In the genomic region with DNA sequence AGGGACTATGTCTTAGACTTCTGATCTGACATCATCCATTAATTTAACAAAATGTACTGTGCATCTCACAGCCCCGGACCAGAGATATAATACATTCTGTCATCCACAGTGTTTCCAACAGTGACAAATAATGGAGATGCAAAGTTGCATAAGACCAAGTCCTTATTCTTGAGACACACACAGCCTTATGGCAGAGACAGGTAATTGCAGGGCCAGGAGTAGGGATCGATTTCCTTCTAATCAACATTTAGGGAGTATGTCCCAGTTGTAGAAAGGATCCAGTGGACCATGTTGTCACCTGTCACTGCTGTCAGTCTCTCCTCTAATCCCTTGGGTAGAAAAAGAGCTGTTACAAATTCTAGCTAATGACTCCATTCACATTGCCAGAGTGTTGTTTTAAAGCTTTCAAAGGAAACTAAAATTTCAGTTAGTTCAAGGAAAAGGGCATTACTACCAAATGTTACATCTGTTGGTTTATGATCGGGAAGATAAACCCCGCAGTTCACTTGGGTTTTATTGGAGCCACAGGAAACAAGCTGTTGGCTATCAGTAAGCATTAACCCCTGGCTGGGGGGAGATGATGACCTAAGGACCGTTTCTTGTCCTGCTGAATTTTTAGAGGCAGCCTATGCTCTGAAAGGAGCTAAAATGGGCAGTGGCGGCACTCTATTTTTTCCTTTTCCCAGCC, we compare ENCODE assay signal across 2 cellular contexts.
TF ChIP-seq lines count a peak whose summit lies in the region.

No MANE protein-coding gene starts in this region.

TF ChIP-seq in HEK293, 187 proteins besides CTCF, POLR2A, EP300 and RAD21 (continued from another document):
- TF ChIP-seq, protein P1, sequence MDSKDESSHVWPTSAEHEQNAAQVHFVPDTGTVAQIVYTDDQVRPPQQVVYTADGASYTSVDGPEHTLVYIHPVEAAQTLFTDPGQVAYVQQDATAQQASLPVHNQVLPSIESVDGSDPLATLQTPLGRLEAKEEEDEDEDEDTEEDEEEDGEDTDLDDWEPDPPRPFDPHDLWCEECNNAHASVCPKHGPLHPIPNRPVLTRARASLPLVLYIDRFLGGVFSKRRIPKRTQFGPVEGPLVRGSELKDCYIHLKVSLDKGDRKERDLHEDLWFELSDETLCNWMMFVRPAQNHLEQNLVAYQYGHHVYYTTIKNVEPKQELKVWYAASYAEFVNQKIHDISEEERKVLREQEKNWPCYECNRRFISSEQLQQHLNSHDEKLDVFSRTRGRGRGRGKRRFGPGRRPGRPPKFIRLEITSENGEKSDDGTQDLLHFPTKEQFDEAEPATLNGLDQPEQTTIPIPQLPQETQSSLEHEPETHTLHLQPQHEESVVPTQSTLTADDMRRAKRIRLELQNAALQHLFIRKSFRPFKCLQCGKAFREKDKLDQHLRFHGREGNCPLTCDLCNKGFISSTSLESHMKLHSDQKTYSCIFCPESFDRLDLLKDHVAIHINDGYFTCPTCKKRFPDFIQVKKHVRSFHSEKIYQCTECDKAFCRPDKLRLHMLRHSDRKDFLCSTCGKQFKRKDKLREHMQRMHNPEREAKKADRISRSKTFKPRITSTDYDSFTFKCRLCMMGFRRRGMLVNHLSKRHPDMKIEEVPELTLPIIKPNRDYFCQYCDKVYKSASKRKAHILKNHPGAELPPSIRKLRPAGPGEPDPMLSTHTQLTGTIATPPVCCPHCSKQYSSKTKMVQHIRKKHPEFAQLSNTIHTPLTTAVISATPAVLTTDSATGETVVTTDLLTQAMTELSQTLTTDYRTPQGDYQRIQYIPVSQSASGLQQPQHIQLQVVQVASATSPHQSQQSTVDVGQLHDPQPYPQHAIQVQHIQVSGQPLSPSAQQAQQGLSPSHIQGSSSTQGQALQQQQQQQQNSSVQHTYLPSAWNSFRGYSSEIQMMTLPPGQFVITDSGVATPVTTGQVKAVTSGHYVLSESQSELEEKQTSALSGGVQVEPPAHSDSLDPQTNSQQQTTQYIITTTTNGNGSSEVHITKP (tag by site-specific recombination; IDR thresholded peaks at IDR 0.05), result no peak
- TF ChIP-seq ZNF521 (tag by site-specific recombination; IDR thresholded peaks at IDR 0.05) (no peak), TCF7L2 (IDR thresholded peaks at IDR 0.05; ENCODE audit: borderline replicate concordance, low read depth, low read length) (peak; percentile 47; the same call in 1 of the 2 replicates), FEZF1 (tag by site-specific recombination; IDR thresholded peaks at IDR 0.05) (peak; percentile 69)
- TF ChIP-seq, protein P2, sequence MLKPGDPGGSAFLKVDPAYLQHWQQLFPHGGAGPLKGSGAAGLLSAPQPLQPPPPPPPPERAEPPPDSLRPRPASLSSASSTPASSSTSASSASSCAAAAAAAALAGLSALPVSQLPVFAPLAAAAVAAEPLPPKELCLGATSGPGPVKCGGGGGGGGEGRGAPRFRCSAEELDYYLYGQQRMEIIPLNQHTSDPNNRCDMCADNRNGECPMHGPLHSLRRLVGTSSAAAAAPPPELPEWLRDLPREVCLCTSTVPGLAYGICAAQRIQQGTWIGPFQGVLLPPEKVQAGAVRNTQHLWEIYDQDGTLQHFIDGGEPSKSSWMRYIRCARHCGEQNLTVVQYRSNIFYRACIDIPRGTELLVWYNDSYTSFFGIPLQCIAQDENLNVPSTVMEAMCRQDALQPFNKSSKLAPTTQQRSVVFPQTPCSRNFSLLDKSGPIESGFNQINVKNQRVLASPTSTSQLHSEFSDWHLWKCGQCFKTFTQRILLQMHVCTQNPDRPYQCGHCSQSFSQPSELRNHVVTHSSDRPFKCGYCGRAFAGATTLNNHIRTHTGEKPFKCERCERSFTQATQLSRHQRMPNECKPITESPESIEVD (tag by site-specific recombination; IDR thresholded peaks at IDR 0.05), result peak; percentile 50

TF ChIP-seq in GM12878, 131 proteins besides CTCF, POLR2A, EP300 and RAD21 (continued from another document):
- TF ChIP-seq, protein P3, sequence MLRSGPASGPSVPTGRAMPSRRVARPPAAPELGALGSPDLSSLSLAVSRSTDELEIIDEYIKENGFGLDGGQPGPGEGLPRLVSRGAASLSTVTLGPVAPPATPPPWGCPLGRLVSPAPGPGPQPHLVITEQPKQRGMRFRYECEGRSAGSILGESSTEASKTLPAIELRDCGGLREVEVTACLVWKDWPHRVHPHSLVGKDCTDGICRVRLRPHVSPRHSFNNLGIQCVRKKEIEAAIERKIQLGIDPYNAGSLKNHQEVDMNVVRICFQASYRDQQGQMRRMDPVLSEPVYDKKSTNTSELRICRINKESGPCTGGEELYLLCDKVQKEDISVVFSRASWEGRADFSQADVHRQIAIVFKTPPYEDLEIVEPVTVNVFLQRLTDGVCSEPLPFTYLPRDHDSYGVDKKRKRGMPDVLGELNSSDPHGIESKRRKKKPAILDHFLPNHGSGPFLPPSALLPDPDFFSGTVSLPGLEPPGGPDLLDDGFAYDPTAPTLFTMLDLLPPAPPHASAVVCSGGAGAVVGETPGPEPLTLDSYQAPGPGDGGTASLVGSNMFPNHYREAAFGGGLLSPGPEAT (IDR thresholded peaks at IDR 0.05; ENCODE audit: low read depth), result no peak
- peak; percentile 15; the same call in 1 of the 2 replicates for TF ChIP-seq SMC3 (IDR thresholded peaks at IDR 0.05; ENCODE audit: borderline replicate concordance, low read length)
- TF ChIP-seq, protein P4, sequence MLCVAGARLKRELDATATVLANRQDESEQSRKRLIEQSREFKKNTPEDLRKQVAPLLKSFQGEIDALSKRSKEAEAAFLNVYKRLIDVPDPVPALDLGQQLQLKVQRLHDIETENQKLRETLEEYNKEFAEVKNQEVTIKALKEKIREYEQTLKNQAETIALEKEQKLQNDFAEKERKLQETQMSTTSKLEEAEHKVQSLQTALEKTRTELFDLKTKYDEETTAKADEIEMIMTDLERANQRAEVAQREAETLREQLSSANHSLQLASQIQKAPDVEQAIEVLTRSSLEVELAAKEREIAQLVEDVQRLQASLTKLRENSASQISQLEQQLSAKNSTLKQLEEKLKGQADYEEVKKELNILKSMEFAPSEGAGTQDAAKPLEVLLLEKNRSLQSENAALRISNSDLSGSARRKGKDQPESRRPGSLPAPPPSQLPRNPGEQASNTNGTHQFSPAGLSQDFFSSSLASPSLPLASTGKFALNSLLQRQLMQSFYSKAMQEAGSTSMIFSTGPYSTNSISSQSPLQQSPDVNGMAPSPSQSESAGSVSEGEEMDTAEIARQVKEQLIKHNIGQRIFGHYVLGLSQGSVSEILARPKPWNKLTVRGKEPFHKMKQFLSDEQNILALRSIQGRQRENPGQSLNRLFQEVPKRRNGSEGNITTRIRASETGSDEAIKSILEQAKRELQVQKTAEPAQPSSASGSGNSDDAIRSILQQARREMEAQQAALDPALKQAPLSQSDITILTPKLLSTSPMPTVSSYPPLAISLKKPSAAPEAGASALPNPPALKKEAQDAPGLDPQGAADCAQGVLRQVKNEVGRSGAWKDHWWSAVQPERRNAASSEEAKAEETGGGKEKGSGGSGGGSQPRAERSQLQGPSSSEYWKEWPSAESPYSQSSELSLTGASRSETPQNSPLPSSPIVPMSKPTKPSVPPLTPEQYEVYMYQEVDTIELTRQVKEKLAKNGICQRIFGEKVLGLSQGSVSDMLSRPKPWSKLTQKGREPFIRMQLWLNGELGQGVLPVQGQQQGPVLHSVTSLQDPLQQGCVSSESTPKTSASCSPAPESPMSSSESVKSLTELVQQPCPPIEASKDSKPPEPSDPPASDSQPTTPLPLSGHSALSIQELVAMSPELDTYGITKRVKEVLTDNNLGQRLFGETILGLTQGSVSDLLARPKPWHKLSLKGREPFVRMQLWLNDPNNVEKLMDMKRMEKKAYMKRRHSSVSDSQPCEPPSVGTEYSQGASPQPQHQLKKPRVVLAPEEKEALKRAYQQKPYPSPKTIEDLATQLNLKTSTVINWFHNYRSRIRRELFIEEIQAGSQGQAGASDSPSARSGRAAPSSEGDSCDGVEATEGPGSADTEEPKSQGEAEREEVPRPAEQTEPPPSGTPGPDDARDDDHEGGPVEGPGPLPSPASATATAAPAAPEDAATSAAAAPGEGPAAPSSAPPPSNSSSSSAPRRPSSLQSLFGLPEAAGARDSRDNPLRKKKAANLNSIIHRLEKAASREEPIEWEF (IDR thresholded peaks at IDR 0.05; ENCODE audit: insufficient replicate concordance, low read depth, low read length), result no peak
